ENCODE assay signal across 1 cellular context in the genomic region with DNA sequence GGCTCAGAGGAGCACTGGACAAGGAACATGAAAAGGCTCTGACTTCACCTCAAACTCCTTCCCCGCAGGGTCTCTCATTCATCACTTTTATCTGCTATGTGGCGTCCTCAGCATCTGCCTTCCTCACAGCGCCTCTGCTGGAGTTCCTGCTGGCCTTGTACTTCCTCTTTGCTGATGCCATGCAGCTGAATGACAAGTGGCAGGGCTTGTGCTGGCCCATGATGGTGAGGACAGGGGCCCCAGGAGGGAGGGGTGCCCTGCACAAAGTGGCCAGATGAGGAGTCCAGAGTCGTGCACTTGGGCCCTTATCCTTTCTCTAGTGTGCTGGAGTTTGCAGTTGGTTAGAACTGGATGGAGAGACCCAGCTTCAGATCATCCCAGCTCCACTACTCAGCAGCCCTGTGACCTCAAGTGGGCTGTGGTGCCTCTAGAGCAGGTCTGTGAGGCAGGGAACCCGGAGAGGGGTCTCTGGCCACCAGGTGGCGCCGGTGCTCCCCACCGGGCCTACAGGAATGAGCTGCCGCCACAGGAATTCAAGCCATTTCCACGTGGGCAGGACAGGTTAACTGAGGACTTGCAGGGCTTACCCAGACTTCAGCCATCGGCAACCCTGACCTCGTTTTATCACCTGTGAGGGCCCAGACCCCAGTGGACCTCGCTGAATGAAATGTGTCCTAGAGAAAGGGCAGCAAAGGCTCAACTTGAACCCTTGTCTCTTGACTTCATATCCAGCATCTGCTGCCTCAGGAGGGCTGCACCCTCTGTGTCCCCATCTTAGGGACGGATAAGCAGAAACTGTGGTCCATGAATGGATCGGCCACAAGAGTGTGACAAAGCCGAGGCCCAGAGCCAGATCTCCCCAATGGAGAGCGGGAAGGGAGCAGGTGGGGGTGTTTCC.
TF ChIP-seq lines count a peak whose summit lies in the region.

No MANE protein-coding gene starts in this region.

TF ChIP-seq in HepG2, 621 proteins besides CTCF, POLR2A, EP300 and RAD21 (continued from another document and continues in another):
- TF ChIP-seq RNF219 (CRISPR knock-in tag; IDR thresholded peaks at IDR 0.05) (no peak), STAT6 (CRISPR knock-in tag; IDR thresholded peaks at IDR 0.05; ENCODE audit: borderline replicate concordance) (peak; percentile 56; the same call in 1 of the 2 replicates), CREM (IDR thresholded peaks at IDR 0.05) (no peak), CREM (CRISPR knock-in tag; IDR thresholded peaks at IDR 0.05) (no peak), ZNF558 (CRISPR knock-in tag; IDR thresholded peaks at IDR 0.05; ENCODE audit: borderline replicate concordance) (no peak; the same call in 1 of the 2 replicates), FOXM1 (CRISPR knock-in tag; IDR thresholded peaks at IDR 0.05) (no peak), MYNN (CRISPR knock-in tag; IDR thresholded peaks at IDR 0.05; ENCODE audit: low read depth) (no peak), RERE (CRISPR knock-in tag; IDR thresholded peaks at IDR 0.05; ENCODE audit: low read depth) (peak; percentile 36; the same call in 1 of the 2 replicates), ZNF468 (CRISPR knock-in tag; IDR thresholded peaks at IDR 0.05) (0 out of 2 replicates have a peak, but pooled peaks have one; percentile 46), ZNF441 (CRISPR knock-in tag; IDR thresholded peaks at IDR 0.05; ENCODE audit: borderline replicate concordance) (peak; percentile 79), ZNF776 (CRISPR knock-in tag; IDR thresholded peaks at IDR 0.05) (peak; percentile 91), NFAT5 (CRISPR knock-in tag; IDR thresholded peaks at IDR 0.05) (peak; percentile 37; the same call in 1 of the 2 replicates), HOXA9 (CRISPR knock-in tag; IDR thresholded peaks at IDR 0.05; ENCODE audit: borderline replicate concordance) (no peak), USF2 (IDR thresholded peaks at IDR 0.05; ENCODE audit: low read depth, low read length) (peak; percentile 42; the same call in 1 of the 2 replicates), USF2 (CRISPR knock-in tag; IDR thresholded peaks at IDR 0.05; ENCODE audit: borderline replicate concordance) (0 out of 2 replicates have a peak, but pooled peaks have one; percentile 43), ERF (CRISPR knock-in tag; IDR thresholded peaks at IDR 0.05) (peak; percentile 95), ZC3H13 (CRISPR knock-in tag; IDR thresholded peaks at IDR 0.05) (no peak), MED1 (CRISPR knock-in tag; IDR thresholded peaks at IDR 0.05) (peak; percentile 83), NCOA2 (CRISPR knock-in tag; IDR thresholded peaks at IDR 0.05) (peak; percentile 75), SOX13 (IDR thresholded peaks at IDR 0.05) (no peak), SOX13 (CRISPR knock-in tag; conservative IDR thresholded peaks at IDR 0.05 in 1 of 2, IDR thresholded peaks at IDR 0.05 in 1 of 2) (peak; percentile 48 to 58; a peak in 1 of 4 replicates), GMEB2 (CRISPR knock-in tag; IDR thresholded peaks at IDR 0.05; ENCODE audit: low read depth) (no peak), HNRNPUL1 (IDR thresholded peaks at IDR 0.05; ENCODE audit: low read depth, low read length) (no peak), NKX3-1 (CRISPR knock-in tag; IDR thresholded peaks at IDR 0.05) (0 out of 2 replicates have a peak, but pooled peaks have one; percentile 42), DMAP1 (CRISPR knock-in tag; IDR thresholded peaks at IDR 0.05) (peak; percentile 74; the same call in 1 of the 2 replicates), ADNP (CRISPR knock-in tag; IDR thresholded peaks at IDR 0.05) (no peak), SMARCC2 (IDR thresholded peaks at IDR 0.05) (no peak)
- TF ChIP-seq, protein P1, sequence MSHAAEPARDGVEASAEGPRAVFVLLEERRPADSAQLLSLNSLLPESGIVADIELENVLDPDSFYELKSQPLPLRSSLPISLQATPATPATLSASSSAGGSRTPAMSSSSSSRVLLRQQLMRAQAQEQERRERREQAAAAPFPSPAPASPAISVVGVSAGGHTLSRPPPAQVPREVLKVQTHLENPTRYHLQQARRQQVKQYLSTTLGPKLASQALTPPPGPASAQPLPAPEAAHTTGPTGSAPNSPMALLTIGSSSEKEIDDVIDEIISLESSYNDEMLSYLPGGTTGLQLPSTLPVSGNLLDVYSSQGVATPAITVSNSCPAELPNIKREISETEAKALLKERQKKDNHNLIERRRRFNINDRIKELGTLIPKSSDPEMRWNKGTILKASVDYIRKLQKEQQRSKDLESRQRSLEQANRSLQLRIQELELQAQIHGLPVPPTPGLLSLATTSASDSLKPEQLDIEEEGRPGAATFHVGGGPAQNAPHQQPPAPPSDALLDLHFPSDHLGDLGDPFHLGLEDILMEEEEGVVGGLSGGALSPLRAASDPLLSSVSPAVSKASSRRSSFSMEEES (CRISPR knock-in tag; IDR thresholded peaks at IDR 0.05) = peak; percentile 91
